In genomic region chr3:4716231-4716630, GRCh38 we compare ENCODE assay signal across 13 cellular contexts.
"Had no signal": no experiment of that assay in that cellular context is flagged by ENCODE, and none has a peak within 500 bp of the region (broad histone marks: within the 10 kb centered on the region; RNA-seq: fewer than 3 reads in every experiment).

No MANE protein-coding gene starts in this region.

- H3K9me3 ChIP-seq: adrenal gland, pancreas had no signal

- DNase-seq: activated CD4-positive, alpha-beta T cell treated with anti-CD3 and anti-CD28 coated beads, Interleukin-2, amount 50 U/mL, for 4 hours; activated gamma-delta T cell treated with Interleukin-2 at 50 U/mL for 16 hours; adrenal gland; effector memory CD8-positive, alpha-beta T cell; immature natural killer cell; kidney glomerular epithelial cell; mesendoderm; naive thymus-derived CD8-positive, alpha-beta T cell; pancreas; stimulated activated naive CD8-positive, alpha-beta T cell treated with anti-CD3 and anti-CD28 coated beads, Interleukin-15, Interleukin-2, amounts not matched to agents 100 U/mL and 50 U/mL, for 24 hours; T-helper 2 cell; trophoblast cell had no signal

- H3K27ac ChIP-seq: pancreas had no signal

- ATAC-seq: activated naive CD4-positive, alpha-beta T cell treated with anti-CD3 and anti-CD28 coated beads, Interleukin-2, amount 50 U/mL, for 72 hours; effector memory CD8-positive, alpha-beta T cell; naive thymus-derived CD8-positive, alpha-beta T cell; pancreas; stimulated activated naive CD8-positive, alpha-beta T cell treated with anti-CD3 and anti-CD28 coated beads, Interleukin-15, Interleukin-2, amounts not matched to agents 100 U/mL and 50 U/mL, for 24 hours had no signal

- H3K36me3 ChIP-seq: pancreas had no signal

- H3K4me3 ChIP-seq: adrenal gland, pancreas had no signal

- FAIRE-seq: pancreas had no signal

- H3K27me3 ChIP-seq: adrenal gland, pancreas had no signal
